Comparison of ENCODE assay signal across 8 cellular contexts in the genomic region with DNA sequence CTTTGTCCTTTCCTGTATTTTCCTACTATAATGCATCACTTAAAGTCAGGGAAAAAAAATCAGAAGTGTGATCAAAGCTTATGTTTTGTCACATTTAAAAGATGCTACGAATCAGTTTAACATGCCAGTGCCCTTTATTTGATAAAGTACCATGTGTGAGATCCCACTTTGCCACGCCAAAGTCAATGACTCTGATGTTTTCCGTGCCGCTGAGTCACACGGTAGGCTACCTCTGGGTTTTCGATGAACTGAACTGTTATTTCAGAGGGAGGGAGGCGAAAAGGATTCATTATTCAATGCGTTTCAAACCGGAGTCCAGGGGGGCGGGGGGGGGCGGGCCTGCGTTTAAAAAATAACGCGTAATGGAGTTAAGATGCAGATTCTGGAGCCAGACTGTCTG.
DNase-seq lines count a peak whose midpoint lies in the region; ATAC-seq and TF ChIP-seq lines count a peak whose summit lies in the region.

No MANE protein-coding gene starts in this region.

- H3K36me3 ChIP-seq in NT2/D1 (ENCODE audit: insufficient read depth, insufficient read length, low read length) (no peaks in the 10 kb centered on the region), psoas muscle (ENCODE audit: insufficient read depth in 1 of 2, low read depth in 1 of 2) (no peaks in the 10 kb centered on the region)

- no peak for TF ChIP-seq CTCF in epithelial cell of esophagus (IDR thresholded peaks at IDR 0.05; ENCODE audit: insufficient read depth, low read depth, low read length, missing control alignments)
- TF ChIP-seq CTCF in psoas muscle (IDR thresholded peaks at IDR 0.05), result no peak

- WGBS in psoas muscle, 3 donors, result 8 to 14% (median 9%) methylated on average over 14 of the region's 14 CpGs

- no peak overlapping the region for H3K27ac ChIP-seq in psoas muscle

- H3K27me3 ChIP-seq in NT2/D1 (ENCODE audit: insufficient read depth, insufficient read length) (peaks cover 13% of the 10 kb centered on the region), psoas muscle (ENCODE audit: insufficient read depth in 3 of 3, low read length in 2 of 3) (peaks cover 4 to 53% (median 9%) of the 10 kb centered on the region in 3 donors)

- intact Hi-C loops in psoas muscle (cut with DNase I), result no loop called here

- ATAC-seq in psoas muscle, result no peak
- no peak for ATAC-seq in HG03439 (IDR thresholded peaks at IDR 0.05; ENCODE audit: unreplicated experiment)
- no peak for ATAC-seq in HG03280 (IDR thresholded peaks at IDR 0.05; ENCODE audit: unreplicated experiment)

- H3K4me3 ChIP-seq in NT2/D1 (ENCODE audit: insufficient read length, low read depth) (peak overlapping the region; percentile 45), epithelial cell of esophagus (ENCODE audit: low read length) (peak overlapping the region; percentile 57), psoas muscle (peak overlapping the region; percentile 65)

- H3K4me1 ChIP-seq in NT2/D1 (ENCODE audit: insufficient read depth, insufficient read length) (no peaks in the 10 kb centered on the region), psoas muscle (no peaks in the 10 kb centered on the region)

- DNase-seq in Daoy (ENCODE audit: low read depth) (peak; percentile 38), NT2/D1 (ENCODE audit: low read depth, low spot score) (no peak), epithelial cell of esophagus (ENCODE audit: low read depth) (peak; percentile 40), psoas muscle (no peak), HT-29 (ENCODE audit: low spot score) (no peak)
- no peak for DNase-seq in activated effector memory CD4-positive, alpha-beta T cell treated with Interleukin-2 at 50 U/mL for 16 hours

- peak overlapping the region; percentile 78 for H3K9ac ChIP-seq in NT2/D1 (ENCODE audit: insufficient read length, low read depth)

- H3K9me3 ChIP-seq in NT2/D1 (ENCODE audit: insufficient read depth, low read length) (peaks cover 10% of the 10 kb centered on the region; the same call in 1 of the 2 replicates), psoas muscle (no peaks in the 10 kb centered on the region)

Comparison
In these comparisons a context has a peak if more than half of its experiments do, and no peak if none do; other contexts are left out.
1. DNase-seq: peak in Daoy (single experiment) and epithelial cell of esophagus (single experiment); none in NT2/D1 (single experiment), psoas muscle (0 of 2), HT-29 (single experiment) and activated effector memory CD4-positive, alpha-beta T cell treated with Interleukin-2 at 50 U/mL for 16 hours (single experiment).
2. Peak in every context shown above with its lines, with median percentiles within 50 percentile points of each other: H3K4me3 ChIP-seq.